In the genomic region with DNA sequence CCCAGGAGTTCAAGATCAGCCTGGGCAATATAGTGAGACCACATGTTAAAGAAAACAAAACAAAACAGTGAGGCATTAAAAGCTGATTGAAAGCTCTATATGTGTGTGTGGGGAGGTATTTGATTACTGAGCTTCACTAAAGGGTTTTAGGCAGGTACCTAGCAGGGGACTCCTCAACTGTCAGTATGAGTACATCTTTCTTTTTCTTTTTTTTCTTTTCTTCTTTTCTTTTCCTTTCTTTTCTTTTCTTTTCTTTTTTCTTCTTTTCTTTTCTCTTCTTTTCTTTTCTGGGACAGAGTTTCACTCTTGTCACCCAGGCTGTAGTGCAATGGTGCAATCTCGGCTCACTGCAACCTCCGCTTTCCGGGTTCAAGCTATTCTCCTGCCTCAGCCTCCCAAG, we compare ENCODE assay signal across 12 cellular contexts. TPM values are rescaled to one million over a fixed set of nuclear protein-coding genes. Genes with fewer than 3 reads are reported as not detected.
"Had no signal": no experiment of that assay in that cellular context is flagged by ENCODE, and none has a peak within 500 bp of the region (broad histone marks: within the 10 kb centered on the region; RNA-seq: fewer than 3 reads in every experiment).

No MANE protein-coding gene starts in this region.

- H3K4me1 ChIP-seq: HAP-1 had no signal

- H3K27ac ChIP-seq: GM23248 had no signal

- H3K4me3 Mint-ChIP-seq: GM23338, H9, HFFc6 had no signal

- H3K4me2 ChIP-seq: GM23338 had no signal

- H2AFZ ChIP-seq: GM23248, GM23338 had no signal

- H3K4me1 Mint-ChIP-seq: GM23338, H9 had no signal

- H3K36me3 ChIP-seq: HAP-1 had no signal

- DNase-seq: GM23248, GOT3, H7, H9, HCEC 1CT, HFFc6 had no signal

- FAIRE-seq: H1, H54 had no signal

- H3K9ac ChIP-seq: GM23248 had no signal

- H3K27ac Mint-ChIP-seq: GM23338, H9, HFFc6 had no signal

- ATAC-seq: GM23338, HCT116 had no signal

- H3K4me3 ChIP-seq: GM23248, GM23338, HAP-1 had no signal

RNA-seq across cellular contexts. Expression of a gene that starts 8.5 kb away (rescaled TPM):
- total RNA-seq: H4 had no signal
